Comparison of ENCODE assay signal across 24 cellular contexts in genomic region chr4:7302781-7303180, GRCh38.
DNase-seq lines count a peak whose midpoint lies in the region; ATAC-seq, FAIRE-seq and TF ChIP-seq lines count a peak whose summit lies in the region.
"Had no signal": no experiment of that assay in that cellular context is flagged by ENCODE, and none has a peak within 500 bp of the region (broad histone marks: within the 10 kb centered on the region; RNA-seq: fewer than 3 reads in every experiment).

No MANE protein-coding gene starts in this region.

- no peak for FAIRE-seq in kidney (lab: Jason Lieb, UNC)
- FAIRE-seq: A549, G401.6, GM12892, GM19239 had no signal

- H3K27me3 Mint-ChIP-seq in neural crest cell (ENCODE audit: low read depth) (no peaks in the 10 kb centered on the region), type B pancreatic cell (peaks cover 17% of the 10 kb centered on the region)
- H3K27me3 Mint-ChIP-seq in stimulated activated naive B cell treated with anti-CD40 and anti-IgM and Interleukin-4, amounts not matched to agents 10 μg/mL and 1 μg/mL and 100 μg/mL, for 72 hours, result peaks cover 15 to 16% of the 10 kb centered on the region in 2 donors

- no peak overlapping the region for H3K27ac ChIP-seq in kidney (ENCODE audit: low read depth in 2 of 2, low read length in 2 of 2)
- H3K27ac ChIP-seq: A549, C4-2B had no signal

- in situ Hi-C loops in GM13977 (cut with MboI; ENCODE audit: low pct_unique_long_range_greater_than_20kb, low sequenced_read_pairs, unreplicated experiment), result no loop called here

- ATAC-seq in Right ventricle myocardium superior (ENCODE audit: poor library complexity) (no peak), left cardiac atrium (no peak), GM19467 (IDR thresholded peaks at IDR 0.05; ENCODE audit: unreplicated experiment) (no peak)
- ATAC-seq in stimulated activated naive B cell treated with anti-CD40 and anti-IgM and Interleukin-4, amounts not matched to agents 10 μg/mL and 1 μg/mL and 100 μg/mL, for 72 hours (replicated peaks), result no peak
- ATAC-seq: A549; CD8-positive, alpha-beta T cell; GM23338 had no signal

- H3K36me3 Mint-ChIP-seq in neural crest cell (ENCODE audit: low read depth), result no peaks in the 10 kb centered on the region
- no peaks in the 10 kb centered on the region for H3K36me3 Mint-ChIP-seq in type B pancreatic cell
- no peaks in the 10 kb centered on the region for H3K36me3 Mint-ChIP-seq in stimulated activated naive B cell treated with anti-CD40 and anti-IgM and Interleukin-4, amounts not matched to agents 10 μg/mL and 1 μg/mL and 100 μg/mL, for 72 hours
- H3K36me3 Mint-ChIP-seq: CD4-positive, CD25-positive, alpha-beta regulatory T cell; CD8-positive, alpha-beta T cell had no signal

- TF ChIP-seq CTCF in kidney (IDR thresholded peaks at IDR 0.05; ENCODE audit: borderline replicate concordance, extremely low read depth, insufficient read depth), result no peak
- TF ChIP-seq CTCF in neural crest cell (conservative IDR thresholded peaks at IDR 0.05), result no peak
- no peak for TF ChIP-seq CTCF in type B pancreatic cell (conservative IDR thresholded peaks at IDR 0.05)
- no peak for TF ChIP-seq CTCF in GM13977 (IDR thresholded peaks at IDR 0.05; ENCODE audit: extremely low read depth, insufficient read depth, missing control alignments)

- no peak overlapping the region for H3K9ac ChIP-seq in kidney (ENCODE audit: low read length in 2 of 2)

- no peaks in the 10 kb centered on the region for H3K9me3 Mint-ChIP-seq in neural crest cell
- no peaks in the 10 kb centered on the region for H3K9me3 Mint-ChIP-seq in type B pancreatic cell
- H3K9me3 Mint-ChIP-seq in stimulated activated naive B cell treated with anti-CD40 and anti-IgM and Interleukin-4, amounts not matched to agents 10 μg/mL and 1 μg/mL and 100 μg/mL, for 72 hours, result no peaks in the 10 kb centered on the region
- H3K9me3 Mint-ChIP-seq: CD8-positive, alpha-beta T cell; GM23338; HFFc6 had no signal

- intact Hi-C loops in Right ventricle myocardium superior (cut with DNase I), result no loop called here
- intact Hi-C loops in left cardiac atrium (cut with DNase I), result no loop called here
- intact Hi-C loops in kidney (cut with DNase I), result no loop called here

- DNase-seq in Right ventricle myocardium superior (peak; percentile 20), left cardiac atrium (no peak), kidney (peak; percentile 15), neural crest cell (ENCODE audit: low read depth, low spot score) (no peak), type B pancreatic cell (ENCODE audit: extremely low spot score, unreplicated experiment) (no peak), GM13977 (ENCODE audit: low spot score) (no peak)
- no peak for DNase-seq in stimulated activated naive B cell treated with anti-CD40 and anti-IgM and Interleukin-4, amounts not matched to agents 10 μg/mL and 1 μg/mL and 100 μg/mL, for 72 hours
- DNase-seq: 8988T; ACHN; AML-193; Caco-2; CD4-positive, CD25-positive, alpha-beta regulatory T cell; CD8-positive, alpha-beta T cell; DMS153; DND-41; HFFc6 had no signal

- no peaks in the 10 kb centered on the region for H3K9me3 ChIP-seq in kidney (ENCODE audit: control insufficient read depth in 1 of 2, low read length in 2 of 2)
- H3K9me3 ChIP-seq: A549, Caco-2, HAP-1 had no signal

- H3K4me3 Mint-ChIP-seq in neural crest cell, result no peak overlapping the region
- peak overlapping the region; percentile 9 for H3K4me3 Mint-ChIP-seq in type B pancreatic cell
- H3K4me3 Mint-ChIP-seq in stimulated activated naive B cell treated with anti-CD40 and anti-IgM and Interleukin-4, amounts not matched to agents 10 μg/mL and 1 μg/mL and 100 μg/mL, for 72 hours, result no peak overlapping the region
- H3K4me3 Mint-ChIP-seq: CD8-positive, alpha-beta T cell; GM23338; HFFc6 had no signal

- no peak overlapping the region for H3K4me3 ChIP-seq in kidney (ENCODE audit: low read length in 2 of 2)
- H3K4me3 ChIP-seq: A549, GM23338, HAP-1 had no signal

- no peaks in the 10 kb centered on the region for H3K4me1 ChIP-seq in kidney (ENCODE audit: control insufficient read depth in 1 of 2, insufficient read depth in 1 of 2, low read depth in 1 of 2, low read length in 2 of 2)
- H3K4me1 ChIP-seq: A549, Caco-2, HAP-1 had no signal

- H3K27ac Mint-ChIP-seq in neural crest cell (ENCODE audit: unreplicated experiment), result peak overlapping the region; percentile 53
- peak overlapping the region; percentile 68 for H3K27ac Mint-ChIP-seq in type B pancreatic cell
- no peak overlapping the region for H3K27ac Mint-ChIP-seq in stimulated activated naive B cell treated with anti-CD40 and anti-IgM and Interleukin-4, amounts not matched to agents 10 μg/mL and 1 μg/mL and 100 μg/mL, for 72 hours
- H3K27ac Mint-ChIP-seq: CD4-positive, CD25-positive, alpha-beta regulatory T cell; CD8-positive, alpha-beta T cell; GM23338; HFFc6 had no signal

- no peaks in the 10 kb centered on the region for H3K36me3 ChIP-seq in kidney (ENCODE audit: control insufficient read depth in 1 of 2, insufficient read depth in 2 of 2, low read length in 2 of 2)
- H3K36me3 ChIP-seq: HAP-1 had no signal

- H3K4me1 Mint-ChIP-seq in neural crest cell (peaks cover 43% of the 10 kb centered on the region), type B pancreatic cell (ENCODE audit: unreplicated experiment) (peaks cover 22% of the 10 kb centered on the region)
- no peaks in the 10 kb centered on the region for H3K4me1 Mint-ChIP-seq in stimulated activated naive B cell treated with anti-CD40 and anti-IgM and Interleukin-4, amounts not matched to agents 10 μg/mL and 1 μg/mL and 100 μg/mL, for 72 hours
- H3K4me1 Mint-ChIP-seq: CD4-positive, CD25-positive, alpha-beta regulatory T cell had no signal

Comparison
In these comparisons a context has a peak if more than half of its experiments do, and no peak if none do; other contexts are left out.
1. DNase-seq: peak in Right ventricle myocardium superior (single experiment) and kidney (single experiment); none in left cardiac atrium (single experiment), neural crest cell (single experiment), type B pancreatic cell (single experiment), stimulated activated naive B cell treated with anti-CD40 and anti-IgM and Interleukin-4, amounts not matched to agents 10 μg/mL and 1 μg/mL and 100 μg/mL, for 72 hours (single experiment) and GM13977 (single experiment).